16 cellular contexts compared by ENCODE assay signal in genomic region chr1:24726741-24727140, GRCh38. TPM values are rescaled to one million over a fixed set of nuclear protein-coding genes. Genes with fewer than 3 reads are reported as not detected.
A peak's percentile ranks its signal among the peaks of the same experiment; 100 is the strongest.
DNase-seq lines count a peak whose midpoint lies in the region; ATAC-seq and TF ChIP-seq lines count a peak whose summit lies in the region.
"Had no signal": no experiment of that assay in that cellular context is flagged by ENCODE, and none has a peak within 500 bp of the region (broad histone marks: within the 10 kb centered on the region; RNA-seq: fewer than 3 reads in every experiment).

No MANE protein-coding gene starts in this region.

- H3K4me3 Mint-ChIP-seq in activated CD4-positive, alpha-beta memory T cell treated with anti-CD3 and anti-CD28 coated beads for 36 hours, result no peak overlapping the region
- no peak overlapping the region for H3K4me3 Mint-ChIP-seq in natural killer cell
- H3K4me3 Mint-ChIP-seq: activated naive CD8-positive, alpha-beta T cell treated with anti-CD3 and anti-CD28 coated beads for 36 hours had no signal

- no peak for TF ChIP-seq CTCF in MM.1S (IDR thresholded peaks at IDR 0.05; ENCODE audit: low read length)
- TF ChIP-seq CTCF in esophagus muscularis mucosa (IDR thresholded peaks at IDR 0.05), result no peak
- TF ChIP-seq CTCF in ovary (IDR thresholded peaks at IDR 0.05), result no peak
- no peak for TF ChIP-seq CTCF in natural killer cell (IDR thresholded peaks at IDR 0.05)

- H3K27me3 Mint-ChIP-seq in activated CD4-positive, alpha-beta memory T cell treated with anti-CD3 and anti-CD28 coated beads for 36 hours, result no peaks in the 10 kb centered on the region
- no peaks in the 10 kb centered on the region for H3K27me3 Mint-ChIP-seq in natural killer cell (ENCODE audit: low read depth in 2 of 2)

- peaks cover 34% of the 10 kb centered on the region for H3K4me1 ChIP-seq in BLaER1
- peaks cover 13% of the 10 kb centered on the region for H3K4me1 ChIP-seq in MM.1S (ENCODE audit: low read length)
- H3K4me1 ChIP-seq in esophagus muscularis mucosa, result peaks cover 39 to 50% (median 42%) of the 10 kb centered on the region in 4 donors
- H3K4me1 ChIP-seq in ovary (ENCODE audit: insufficient read depth), result peaks cover 5% of the 10 kb centered on the region

- H3K4me2 ChIP-seq in BLaER1 (peak overlapping the region; percentile 74), MM.1S (ENCODE audit: low read depth, low read length) (peak overlapping the region; percentile 67; the same call in 1 of the 2 replicates)

- no peak for TF ChIP-seq POLR2A in esophagus muscularis mucosa (IDR thresholded peaks at IDR 0.05; ENCODE audit: low read depth)
- no peak for TF ChIP-seq POLR2A in ovary (IDR thresholded peaks at IDR 0.05)

- WGBS in esophagus muscularis mucosa, result 92% methylated on average over 4 of the region's 4 CpGs
- 82 to 92% (median 88%) methylated on average over 4 of the region's 4 CpGs for WGBS in ovary, 3 donors

- peak overlapping the region; percentile 68; the same call in 1 of the 2 replicates for H2AFZ ChIP-seq in MM.1S (ENCODE audit: low read length)

- H3K27ac ChIP-seq in BLaER1, result peak overlapping the region; percentile 39
- H3K27ac ChIP-seq in MM.1S (ENCODE audit: low read length), result peak overlapping the region; percentile 80; the same call in 1 of the 2 replicates
- H3K27ac ChIP-seq in esophagus muscularis mucosa (replicated peaks in 1 of 4), result peak overlapping the region; percentile 50 to 65 (median 62)
- H3K27ac ChIP-seq in ovary, result peak overlapping the region; percentile 32 to 74

- no peaks in the 10 kb centered on the region for H3K79me2 ChIP-seq in MM.1S (ENCODE audit: low read length)

- H3K9me3 ChIP-seq in BLaER1 (peaks cover 1% of the 10 kb centered on the region; the same call in 1 of the 2 replicates), MM.1S (replicated peaks; ENCODE audit: insufficient read depth, low read length) (no peaks in the 10 kb centered on the region), esophagus muscularis mucosa (no peaks in the 10 kb centered on the region), ovary (no peaks in the 10 kb centered on the region)
- H3K9me3 ChIP-seq: Caco-2, tibial nerve had no signal

- TF ChIP-seq EP300 in esophagus muscularis mucosa (IDR thresholded peaks at IDR 0.05) (no peak), ovary (IDR thresholded peaks at IDR 0.05) (no peak)

- H3F3A ChIP-seq in MM.1S (ENCODE audit: insufficient read depth, low read length), result peaks cover 23% of the 10 kb centered on the region

- no peaks in the 10 kb centered on the region for H3K36me3 Mint-ChIP-seq in activated CD4-positive, alpha-beta memory T cell treated with anti-CD3 and anti-CD28 coated beads for 36 hours
- no peaks in the 10 kb centered on the region for H3K36me3 Mint-ChIP-seq in natural killer cell
- H3K36me3 Mint-ChIP-seq: activated naive CD8-positive, alpha-beta T cell treated with anti-CD3 and anti-CD28 coated beads for 36 hours had no signal

- no peaks in the 10 kb centered on the region for H3K27me3 ChIP-seq in BLaER1
- H3K27me3 ChIP-seq in MM.1S (replicated peaks; ENCODE audit: insufficient read depth, low read length), result no peaks in the 10 kb centered on the region
- H3K27me3 ChIP-seq in esophagus muscularis mucosa, result no peaks in the 10 kb centered on the region
- H3K27me3 ChIP-seq in ovary, result no peaks in the 10 kb centered on the region
- H3K27me3 ChIP-seq: tibial nerve had no signal

- peaks cover 11% of the 10 kb centered on the region for H3K4me1 Mint-ChIP-seq in activated CD4-positive, alpha-beta memory T cell treated with anti-CD3 and anti-CD28 coated beads for 36 hours (ENCODE audit: low read depth)
- H3K4me1 Mint-ChIP-seq in natural killer cell, result peaks cover 13 to 15% of the 10 kb centered on the region in 2 donors

- CTCF ChIA-PET in activated CD4-positive, alpha-beta memory T cell treated with anti-CD3 and anti-CD28 coated beads for 36 hours (lab: Charles Lee), result interaction anchor here (1.0 to 1.3 kb wide), 2 partner anchors 38 to 336 kb away, joined by 3 read pairs; no protein-coding TSS in a partner anchor

- no peak for ATAC-seq in natural killer cell

- no peak overlapping the region for H3K4me3 ChIP-seq in BLaER1
- H3K4me3 ChIP-seq in MM.1S (ENCODE audit: low read length), result peak overlapping the region; percentile 42; the same call in 1 of the 2 replicates
- no peak overlapping the region for H3K4me3 ChIP-seq in esophagus muscularis mucosa
- H3K4me3 ChIP-seq in ovary, result no peak overlapping the region

- no peaks in the 10 kb centered on the region for H3K9me2 ChIP-seq in MM.1S (replicated peaks; ENCODE audit: insufficient read depth, low read length)

- peak; percentile 10 for DNase-seq in MM.1S
- DNase-seq in esophagus muscularis mucosa (ENCODE audit: extremely low spot score), result no peak
- no peak for DNase-seq in ovary
- no peak for DNase-seq in activated CD4-positive, alpha-beta memory T cell treated with anti-CD3 and anti-CD28 coated beads for 36 hours
- no peak for DNase-seq in natural killer cell
- DNase-seq in HPDE6-E6E7 (ENCODE audit: extremely low spot score), result no peak
- no peak for DNase-seq in NCI-H1092 (lab: John Stamatoyannopoulos, UW)
- DNase-seq: Caco-2; effector CD4-positive, alpha-beta T cell; naive thymus-derived CD4-positive, alpha-beta T cell; NCI-H1105; stimulated activated CD4-positive, alpha-beta T cell treated with anti-CD3 and anti-CD28 coated beads, Interleukin-4, amount 100 ng/mL, for 24 hours had no signal

- H3K27ac Mint-ChIP-seq in activated CD4-positive, alpha-beta memory T cell treated with anti-CD3 and anti-CD28 coated beads for 36 hours, result no peak overlapping the region
- no peak overlapping the region for H3K27ac Mint-ChIP-seq in natural killer cell
- H3K27ac Mint-ChIP-seq: activated CD4-positive, alpha-beta T cell treated with anti-CD3 and anti-CD28 coated beads, Interleukin-2, amount 10 ng/mL, durations not matched to agents 24 days and 14 days; activated naive CD8-positive, alpha-beta T cell treated with anti-CD3 and anti-CD28 coated beads for 36 hours had no signal

- no peaks in the 10 kb centered on the region for H3K9me3 Mint-ChIP-seq in activated CD4-positive, alpha-beta memory T cell treated with anti-CD3 and anti-CD28 coated beads for 36 hours
- no peaks in the 10 kb centered on the region for H3K9me3 Mint-ChIP-seq in natural killer cell
- H3K9me3 Mint-ChIP-seq: activated CD4-positive, alpha-beta T cell treated with anti-CD3 and anti-CD28 coated beads, Interleukin-2, amount 10 ng/mL, durations not matched to agents 24 days and 14 days; activated naive CD8-positive, alpha-beta T cell treated with anti-CD3 and anti-CD28 coated beads for 36 hours had no signal

- H4K20me1 ChIP-seq in BLaER1, result no peaks in the 10 kb centered on the region
- H4K20me1 ChIP-seq in MM.1S (ENCODE audit: insufficient read depth, low read length), result no peaks in the 10 kb centered on the region

- H3K36me3 ChIP-seq in BLaER1, result no peaks in the 10 kb centered on the region
- H3K36me3 ChIP-seq in MM.1S (replicated peaks; ENCODE audit: insufficient read depth, low read length), result no peaks in the 10 kb centered on the region
- no peaks in the 10 kb centered on the region for H3K36me3 ChIP-seq in esophagus muscularis mucosa
- no peaks in the 10 kb centered on the region for H3K36me3 ChIP-seq in ovary
- H3K36me3 ChIP-seq: tibial nerve had no signal

- POLR2A ChIA-PET in activated CD4-positive, alpha-beta memory T cell treated with anti-CD3 and anti-CD28 coated beads for 36 hours (lab: Charles Lee), result no interaction called here

- intact Hi-C loops in esophagus muscularis mucosa (cut with DNase I) (no loop called here), ovary (cut with DNase I) (no loop called here), natural killer cell (cut with micrococcal nuclease) (no loop called here)
- intact Hi-C loops in activated CD4-positive, alpha-beta memory T cell treated with anti-CD3 and anti-CD28 coated beads for 36 hours (cut with micrococcal nuclease), result no loop called here

- H3K9ac ChIP-seq in BLaER1 (no peak overlapping the region), MM.1S (ENCODE audit: low read length) (peak overlapping the region; percentile 42; the same call in 1 of the 2 replicates)

RNA-seq across cellular contexts. Expression of gene CLIC4, which starts 18.5 kb away (rescaled TPM):
- total RNA-seq in esophagus muscularis mucosa, result 100 to 1,000 TPM; 375 to 606 (median 595) TPM
- total RNA-seq in ovary, result 100 to 1,000 TPM in 5 of 7 donors, 10 to 100 TPM in 2; 73.6 to 185 (median 125) TPM
- polyA plus RNA-seq in ovary, result 100 to 1,000 TPM in 1 of 2 donors, 10 to 100 TPM in 1; 53.6 to 209 TPM
- 10 to 100 TPM; 25.5 to 26.3 TPM for total RNA-seq in activated CD4-positive, alpha-beta memory T cell treated with anti-CD3 and anti-CD28 coated beads for 36 hours
- 10 to 100 TPM in 1 of 3 donors, 1 to 10 TPM in 2; 3.8 to 11.5 (median 5.0) TPM for total RNA-seq in natural killer cell
